In the genomic region with DNA sequence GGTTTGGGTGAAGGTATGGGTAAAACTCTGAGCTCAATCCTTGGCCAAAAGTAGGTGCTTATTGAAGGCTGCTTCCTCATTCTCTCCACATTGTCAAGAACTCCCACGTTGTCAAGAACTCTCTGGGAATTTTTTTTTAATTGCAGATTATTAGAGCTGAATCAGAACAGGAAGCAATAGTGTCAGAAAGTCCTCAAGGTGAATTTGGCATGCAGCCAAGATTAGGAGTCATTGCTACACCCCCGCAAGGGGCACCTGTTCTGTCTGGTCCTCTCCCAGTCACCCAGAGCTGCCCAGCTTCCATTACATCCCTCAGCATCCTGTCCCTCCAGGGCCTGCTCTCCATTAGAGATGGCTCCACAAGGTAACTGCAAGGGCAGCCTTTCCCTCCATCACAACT, we compare ENCODE assay signal across 17 cellular contexts.
A peak's percentile ranks its signal among the peaks of the same experiment; 100 is the strongest.
DNase-seq lines count a peak whose midpoint lies in the region; TF ChIP-seq lines count a peak whose summit lies in the region.
"Had no signal": no experiment of that assay in that cellular context is flagged by ENCODE, and none has a peak within 500 bp of the region (broad histone marks: within the 10 kb centered on the region; RNA-seq: fewer than 3 reads in every experiment).

No MANE protein-coding gene starts in this region.

- no peak overlapping the region for H3K27ac ChIP-seq in esophagus muscularis mucosa (replicated peaks in 1 of 4)
- H3K27ac ChIP-seq in left ventricle myocardium inferior (replicated peaks), result no peak overlapping the region

- no peak for TF ChIP-seq CTCF in esophagus muscularis mucosa (IDR thresholded peaks at IDR 0.05)
- no peak for TF ChIP-seq CTCF in left ventricle myocardium inferior (IDR thresholded peaks at IDR 0.05; ENCODE audit: borderline replicate concordance)

- TF ChIP-seq POLR2A in esophagus muscularis mucosa (IDR thresholded peaks at IDR 0.05; ENCODE audit: low read depth), result no peak

- TF ChIP-seq EP300 in esophagus muscularis mucosa (IDR thresholded peaks at IDR 0.05), result no peak

- DNase-seq in COR-L47 (lab: John Stamatoyannopoulos, UW), result peak; percentile 40
- DNase-seq in DMS53 (lab: John Stamatoyannopoulos, UW), result peak; percentile 78
- peak; percentile 48 for DNase-seq in NCI-H345 (lab: John Stamatoyannopoulos, UW)
- peak; percentile 42 for DNase-seq in esophagus muscularis mucosa (ENCODE audit: extremely low spot score)
- no peak for DNase-seq in SHP77 treated with DMSO at 0.1 percent for 48 hours (lab: John Stamatoyannopoulos, UW)
- no peak for DNase-seq in left ventricle myocardium inferior
- DNase-seq in GOT3 (lab: John Stamatoyannopoulos, UW), result no peak
- DNase-seq: ACHN; AML-193; Caco-2; DMS79; HCEC 1CT; MV-4-11; NCI-H1694; NCI-H446 treated with DMSO at 0.1 percent for 48 hours; NK-92 treated with Interleukin-12 subunit alpha and Interleukin-12 subunit beta, amount 100 ng/mL, for 24 hours; SHP77 had no signal

- H3K4me1 ChIP-seq in esophagus muscularis mucosa, result peaks cover 0 to 4% (median 0%) of the 10 kb centered on the region in 4 donors
- peaks cover 7% of the 10 kb centered on the region for H3K4me1 ChIP-seq in left ventricle myocardium inferior
- H3K4me1 ChIP-seq: Caco-2 had no signal

- H3K27me3 ChIP-seq in esophagus muscularis mucosa (no peaks in the 10 kb centered on the region), left ventricle myocardium inferior (ENCODE audit: low read depth) (peaks cover 19% of the 10 kb centered on the region)

- intact Hi-C loops in esophagus muscularis mucosa (cut with DNase I) (no loop called here), left ventricle myocardium inferior (cut with micrococcal nuclease) (no loop called here)

- H3K4me3 ChIP-seq in esophagus muscularis mucosa (no peak overlapping the region), left ventricle myocardium inferior (no peak overlapping the region)

- no peaks in the 10 kb centered on the region for H3K9me3 ChIP-seq in esophagus muscularis mucosa
- H3K9me3 ChIP-seq in left ventricle myocardium inferior (replicated peaks), result no peaks in the 10 kb centered on the region
- H3K9me3 ChIP-seq: Caco-2 had no signal

- WGBS in esophagus muscularis mucosa, result 25% methylated on average over 2 of the region's 2 CpGs

- H3K36me3 ChIP-seq in esophagus muscularis mucosa, result no peaks in the 10 kb centered on the region
- H3K36me3 ChIP-seq in left ventricle myocardium inferior, result no peaks in the 10 kb centered on the region

Comparison
In these comparisons a context has a peak if more than half of its experiments do, and no peak if none do; other contexts are left out.
1. DNase-seq: peak in COR-L47 (single experiment), DMS53 (single experiment), NCI-H345 (single experiment) and esophagus muscularis mucosa (single experiment); none in SHP77 treated with DMSO at 0.1 percent for 48 hours (single experiment), left ventricle myocardium inferior (single experiment) and GOT3 (single experiment).